In genomic region chr1:17531682-17532487, GRCh38 we compare ENCODE assay signal across 1 cellular context.
TF ChIP-seq lines count a peak whose summit lies in the region.

No MANE protein-coding gene starts in this region.

TF ChIP-seq in SK-N-SH, 30 proteins besides CTCF, POLR2A, EP300 and RAD21 (continued from another document):
- TF ChIP-seq REST (IDR thresholded peaks at IDR 0.05; ENCODE audit: low read depth, low read length) (no peak), RFX5 (IDR thresholded peaks at IDR 0.05; ENCODE audit: low read length) (no peak), POLR2AphosphoS5 (IDR thresholded peaks at IDR 0.05; ENCODE audit: low read depth, low read length) (no peak), USF2 (IDR thresholded peaks at IDR 0.05; ENCODE audit: borderline replicate concordance, low read depth, low read length) (no peak), USF1 (IDR thresholded peaks at IDR 0.05; ENCODE audit: borderline replicate concordance, low read depth) (no peak; the same call in 1 of the 2 replicates)
